In the genomic region with DNA sequence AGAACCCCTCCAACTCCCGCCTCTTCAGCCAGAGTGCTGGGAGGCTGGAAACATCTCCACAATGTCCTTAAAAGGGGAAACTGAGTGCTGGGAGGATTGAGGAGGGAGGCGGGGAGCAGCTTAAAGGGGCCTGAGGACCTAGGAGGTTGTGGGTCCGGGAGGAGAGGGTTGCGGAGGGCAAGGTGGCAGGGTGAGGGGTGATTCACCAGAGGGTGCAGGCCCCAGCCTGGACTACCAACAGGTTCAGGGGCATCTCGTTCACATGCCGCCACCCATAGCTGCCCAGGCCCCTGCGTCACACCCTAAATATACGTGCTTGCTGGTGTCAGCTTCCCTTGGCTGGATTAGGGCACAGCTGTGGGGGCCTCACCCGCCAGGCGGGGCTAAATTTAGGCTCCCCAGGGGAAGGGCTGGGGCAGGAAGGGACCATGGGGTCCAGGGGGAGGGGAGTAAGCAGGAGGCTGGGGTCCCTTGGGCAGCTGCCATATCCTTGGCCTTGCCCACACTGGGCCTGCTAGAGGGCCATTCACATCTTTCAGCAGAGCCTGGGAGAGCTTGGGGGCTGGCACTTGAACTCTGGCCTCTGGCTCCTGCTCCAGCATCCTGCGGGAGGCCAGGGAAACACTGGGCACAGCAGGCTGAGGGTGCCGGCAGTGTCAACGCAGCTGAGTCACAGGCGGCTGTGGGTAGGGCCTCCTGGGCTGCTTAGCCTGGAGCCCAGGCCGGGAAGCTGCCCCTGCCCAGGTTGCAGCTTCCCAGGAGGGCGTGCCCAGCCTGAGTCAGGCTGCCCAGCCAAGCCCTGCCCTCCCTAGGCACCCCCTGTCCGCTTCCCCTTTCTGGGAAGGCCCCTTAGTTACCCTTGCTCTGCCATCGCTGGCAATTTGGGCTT, we compare ENCODE assay signal across 9 cellular contexts. TPM values are rescaled to one million over a fixed set of nuclear protein-coding genes. Genes with fewer than 3 reads are reported as not detected.
DNase-seq lines count a peak whose midpoint lies in the region; ATAC-seq and TF ChIP-seq lines count a peak whose summit lies in the region.
"Had no signal": no experiment of that assay in that cellular context is flagged by ENCODE, and none has a peak within 500 bp of the region (broad histone marks: within the 10 kb centered on the region; RNA-seq: fewer than 3 reads in every experiment).

No MANE protein-coding gene starts in this region.

- intact Hi-C loops in Caco-2 (cut with micrococcal nuclease; ENCODE audit: unreplicated experiment) = no loop called here

- no peaks in the 10 kb centered on the region for H3K9me2 ChIP-seq in Karpas-422 (replicated peaks; ENCODE audit: insufficient read depth, low read length)

- H3K79me2 ChIP-seq in Karpas-422 (ENCODE audit: low read length) = peaks cover 21% of the 10 kb centered on the region

- H3K36me3 Mint-ChIP-seq in Caco-2 (ENCODE audit: insufficient read depth, unreplicated experiment) (peaks cover 40% of the 10 kb centered on the region), progenitor cell of endocrine pancreas (ENCODE audit: insufficient read depth) (peaks cover 2% of the 10 kb centered on the region)
- H3K36me3 Mint-ChIP-seq in activated CD8-positive, alpha-beta T cell treated with anti-CD3 and anti-CD28 coated beads, Interleukin-2, amount 10 ng/mL, durations not matched to agents 7 days and 5 days (ENCODE audit: low read depth) = peaks cover 47% of the 10 kb centered on the region

- no TSS peak for BruUV-seq in Caco-2 (replicated peaks; lab: Mats Ljungman, UMichigan)

- ATAC-seq in activated CD8-positive, alpha-beta T cell treated with anti-CD3 and anti-CD28 coated beads, Interleukin-2, amount 10 ng/mL, durations not matched to agents 7 days and 5 days = no peak
- ATAC-seq in GM19395 (IDR thresholded peaks at IDR 0.05; ENCODE audit: unreplicated experiment) = no peak
- no peak for ATAC-seq in GM21737 (IDR thresholded peaks at IDR 0.05; ENCODE audit: unreplicated experiment)

- H4K20me1 ChIP-seq in Karpas-422 (ENCODE audit: insufficient read depth, low read depth, low read length) = peaks cover 5% of the 10 kb centered on the region; the same call in 1 of the 2 replicates

- H3K36me3 ChIP-seq in Caco-2 (ENCODE audit: control insufficient read depth, insufficient read depth, low read length) (no peaks in the 10 kb centered on the region; the same call in 1 of the 2 replicates), Karpas-422 (ENCODE audit: insufficient read depth, low read length) (no peaks in the 10 kb centered on the region), H7 (replicated peaks; ENCODE audit: control insufficient read depth, insufficient read depth, low read length) (no peaks in the 10 kb centered on the region)

- H3K4me1 Mint-ChIP-seq in Caco-2 (ENCODE audit: low read depth, unreplicated experiment) (peaks cover 8% of the 10 kb centered on the region), progenitor cell of endocrine pancreas (ENCODE audit: low read depth) (peaks cover 15% of the 10 kb centered on the region)
- peaks cover 51% of the 10 kb centered on the region for H3K4me1 Mint-ChIP-seq in activated CD8-positive, alpha-beta T cell treated with anti-CD3 and anti-CD28 coated beads, Interleukin-2, amount 10 ng/mL, durations not matched to agents 7 days and 5 days (ENCODE audit: low read depth)

- peak overlapping the region; percentile 84 for H3K4me2 ChIP-seq in Karpas-422 (ENCODE audit: low read depth, low read length, poor library complexity, severe bottlenecking)

- no peak for DNase-seq in Caco-2
- DNase-seq in Karpas-422 = peak; percentile 82
- DNase-seq in activated CD8-positive, alpha-beta T cell treated with anti-CD3 and anti-CD28 coated beads, Interleukin-2, amount 10 ng/mL, durations not matched to agents 7 days and 5 days = peak; percentile 38
- DNase-seq in germinal center (ENCODE audit: low spot score) = peak; percentile 69
- DNase-seq in progenitor cell of endocrine pancreas (ENCODE audit: low spot score, unreplicated experiment) = no peak
- DNase-seq in H7 = no peak

- peak overlapping the region; percentile 91 for H3K27ac ChIP-seq in Karpas-422 (ENCODE audit: low read length)

- peak overlapping the region; percentile 25 for H3K27ac Mint-ChIP-seq in Caco-2 (ENCODE audit: unreplicated experiment)
- H3K27ac Mint-ChIP-seq in activated CD8-positive, alpha-beta T cell treated with anti-CD3 and anti-CD28 coated beads, Interleukin-2, amount 10 ng/mL, durations not matched to agents 7 days and 5 days = peak overlapping the region; percentile 80
- no peak overlapping the region for H3K27ac Mint-ChIP-seq in progenitor cell of endocrine pancreas

- H3K4me3 Mint-ChIP-seq in Caco-2 (ENCODE audit: unreplicated experiment) (peak overlapping the region; percentile 98), progenitor cell of endocrine pancreas (ENCODE audit: low read depth) (peak overlapping the region; percentile 42)
- H3K4me3 Mint-ChIP-seq in activated CD8-positive, alpha-beta T cell treated with anti-CD3 and anti-CD28 coated beads, Interleukin-2, amount 10 ng/mL, durations not matched to agents 7 days and 5 days = peak overlapping the region; percentile 86

- POLR2A ChIA-PET in Caco-2 (lab: Charles Lee) = no interaction called here
- POLR2A ChIA-PET in activated CD8-positive, alpha-beta T cell treated with anti-CD3 and anti-CD28 coated beads, Interleukin-2, amount 10 ng/mL, durations not matched to agents 7 days and 5 days (lab: Charles Lee) = interaction anchor here (0.5 to 2.1 kb wide), 10 partner anchors 9 to 193 kb away, joined by 3 to 9 read pairs (median 4); no protein-coding TSS in a partner anchor

- H3K27me3 Mint-ChIP-seq in Caco-2 (ENCODE audit: insufficient read depth, unreplicated experiment) (no peaks in the 10 kb centered on the region), progenitor cell of endocrine pancreas (peaks cover 32% of the 10 kb centered on the region)
- H3K27me3 Mint-ChIP-seq in activated CD8-positive, alpha-beta T cell treated with anti-CD3 and anti-CD28 coated beads, Interleukin-2, amount 10 ng/mL, durations not matched to agents 7 days and 5 days (ENCODE audit: low read depth) = no peaks in the 10 kb centered on the region

- peak overlapping the region; percentile 83 for H3K9ac ChIP-seq in Karpas-422 (ENCODE audit: low read length)

- peak overlapping the region; percentile 56 for H3K4me3 ChIP-seq in Caco-2 (ENCODE audit: low read depth, low read length)
- H3K4me3 ChIP-seq in Karpas-422 (ENCODE audit: low read length) = peak overlapping the region; percentile 98
- no peak overlapping the region for H3K4me3 ChIP-seq in H7 (ENCODE audit: insufficient read depth, low read depth, low read length)

- no peaks in the 10 kb centered on the region for H3K9me3 Mint-ChIP-seq in Caco-2 (ENCODE audit: unreplicated experiment)
- H3K9me3 Mint-ChIP-seq in activated CD8-positive, alpha-beta T cell treated with anti-CD3 and anti-CD28 coated beads, Interleukin-2, amount 10 ng/mL, durations not matched to agents 7 days and 5 days (ENCODE audit: insufficient read depth) = no peaks in the 10 kb centered on the region
- H3K9me3 Mint-ChIP-seq in progenitor cell of endocrine pancreas (ENCODE audit: low read depth) = no peaks in the 10 kb centered on the region

- H3K4me1 ChIP-seq in Caco-2 = peaks cover 28% of the 10 kb centered on the region
- peaks cover 46% of the 10 kb centered on the region for H3K4me1 ChIP-seq in Karpas-422 (ENCODE audit: low read length)

- no peaks in the 10 kb centered on the region for H3K9me3 ChIP-seq in Caco-2
- H3K9me3 ChIP-seq in Karpas-422 (ENCODE audit: low read length) = no peaks in the 10 kb centered on the region

- no peaks in the 10 kb centered on the region for H3K27me3 ChIP-seq in Caco-2 (replicated peaks; ENCODE audit: control insufficient read depth, insufficient read depth, low read length)
- no peaks in the 10 kb centered on the region for H3K27me3 ChIP-seq in Karpas-422 (ENCODE audit: low read length)
- peaks cover 38% of the 10 kb centered on the region for H3K27me3 ChIP-seq in H7 (ENCODE audit: control insufficient read depth, insufficient read depth, low read length)

- CTCF ChIA-PET in Caco-2 (lab: Charles Lee) = interaction anchor here (0.6 to 1.4 kb wide), 3 partner anchors 15 to 30 kb away, joined by 3 to 4 read pairs (median 4); no protein-coding TSS in a partner anchor
- CTCF ChIA-PET in activated CD8-positive, alpha-beta T cell treated with anti-CD3 and anti-CD28 coated beads, Interleukin-2, amount 10 ng/mL, durations not matched to agents 7 days and 5 days (lab: Charles Lee) = interaction anchor here (0.9 to 5.2 kb wide), 5 partner anchors 11 to 161 kb away, joined by 3 to 88 read pairs (median 33); a partner anchor contains a TSS

- no peak overlapping the region for H2AFZ ChIP-seq in Karpas-422 (ENCODE audit: low read length)

- TF ChIP-seq CTCF in Caco-2 (IDR thresholded peaks at IDR 0.05; ENCODE audit: insufficient read depth in 1 of 2, low read depth in 1 of 2, low read length in 1 of 2, severe bottlenecking in 1 of 2, unreplicated experiment in 1 of 2) = no peak
- TF ChIP-seq CTCF in progenitor cell of endocrine pancreas (IDR thresholded peaks at IDR 0.05; ENCODE audit: unreplicated experiment) = no peak

RNA-seq across cellular contexts. Expression of a gene that starts 1.3 kb away (rescaled TPM):
- total RNA-seq in Caco-2 (2022) (19.2 and 19.6 TPM in 2 replicates), progenitor cell of endocrine pancreas (13.0 and 15.2 TPM in 2 replicates)
- 19.9 and 75.1 TPM in 2 replicates for total RNA-seq in Karpas-422 (2014; rRNA removed; shearing (Covaris generic); ENCODE audit: low replicate concordance)
- total RNA-seq in activated CD8-positive, alpha-beta T cell treated with anti-CD3 and anti-CD28 coated beads, Interleukin-2, amount 10 ng/mL, durations not matched to agents 7 days and 5 days = 10 to 100 TPM; 94.4 to 95.3 TPM
- 1.9 and 4.7 TPM in 2 replicates for total RNA-seq in H7 (2014; rRNA removed; shearing (Covaris generic))

RNA-seq across cellular contexts. Expression of a gene that starts 4.8 kb away (rescaled TPM):
- total RNA-seq in Caco-2 (2022) (24.0 and 26.9 TPM in 2 replicates), progenitor cell of endocrine pancreas (62.5 and 65.0 TPM in 2 replicates)
- 14.2 and 21.9 TPM in 2 replicates for total RNA-seq in Karpas-422 (2014; rRNA removed; shearing (Covaris generic); ENCODE audit: low replicate concordance)
- total RNA-seq in activated CD8-positive, alpha-beta T cell treated with anti-CD3 and anti-CD28 coated beads, Interleukin-2, amount 10 ng/mL, durations not matched to agents 7 days and 5 days = 10 to 100 TPM; 32.0 to 33.6 TPM
- total RNA-seq in H7 (2014; rRNA removed; shearing (Covaris generic)) = 8.6 and 20.4 TPM in 2 replicates

RNA-seq across cellular contexts. Expression of a gene that starts 6.8 kb away (rescaled TPM):
- total RNA-seq in Caco-2 (2022) (52.9 and 53.9 TPM in 2 replicates), progenitor cell of endocrine pancreas (25.3 and 25.9 TPM in 2 replicates)
- 31.7 and 49.4 TPM in 2 replicates for total RNA-seq in Karpas-422 (2014; rRNA removed; shearing (Covaris generic); ENCODE audit: low replicate concordance)
- 10 to 100 TPM; 39.2 to 40.7 TPM for total RNA-seq in activated CD8-positive, alpha-beta T cell treated with anti-CD3 and anti-CD28 coated beads, Interleukin-2, amount 10 ng/mL, durations not matched to agents 7 days and 5 days
- total RNA-seq in H7 (2014; rRNA removed; shearing (Covaris generic)) = 88.1 and 89.1 TPM in 2 replicates

RNA-seq across cellular contexts. Expression of a gene that starts 18.5 kb away (rescaled TPM):
- total RNA-seq in Caco-2 (2022) (0.39 and 0.49 TPM in 2 replicates), progenitor cell of endocrine pancreas (0.95 and 1.7 TPM in 2 replicates)
- 0.25 and 0.48 TPM in 2 replicates for total RNA-seq in Karpas-422 (2014; rRNA removed; shearing (Covaris generic); ENCODE audit: low replicate concordance)
- total RNA-seq in activated CD8-positive, alpha-beta T cell treated with anti-CD3 and anti-CD28 coated beads, Interleukin-2, amount 10 ng/mL, durations not matched to agents 7 days and 5 days = under 1 TPM; 0.95 to 0.99 TPM
- total RNA-seq in H7 (2014; rRNA removed; shearing (Covaris generic)) = not detected in 2 replicates
- total RNA-seq: SK-MEL-5 had no signal

RNA-seq across cellular contexts. Expression of a gene that starts 19.0 kb away (rescaled TPM):
- total RNA-seq in Caco-2 (2022) (87.2 and 91.2 TPM in 2 replicates), progenitor cell of endocrine pancreas (55.3 and 57.7 TPM in 2 replicates)
- total RNA-seq in Karpas-422 (2014; rRNA removed; shearing (Covaris generic); ENCODE audit: low replicate concordance) = 1.3 and 6.8 TPM in 2 replicates
- total RNA-seq in activated CD8-positive, alpha-beta T cell treated with anti-CD3 and anti-CD28 coated beads, Interleukin-2, amount 10 ng/mL, durations not matched to agents 7 days and 5 days = 10 to 100 TPM; 64.7 to 70.8 TPM
- 3.9 and 5.7 TPM in 2 replicates for total RNA-seq in H7 (2014; rRNA removed; shearing (Covaris generic))

Comparison
In these comparisons a context has a peak if more than half of its experiments do, and no peak if none do; other contexts are left out.
1. DNase-seq: peak in Karpas-422 (single experiment), activated CD8-positive, alpha-beta T cell treated with anti-CD3 and anti-CD28 coated beads, Interleukin-2, amount 10 ng/mL, durations not matched to agents 7 days and 5 days (single experiment) and germinal center (single experiment); none in Caco-2 (0 of 2), progenitor cell of endocrine pancreas (single experiment) and H7 (single experiment).
2. H3K4me3 Mint-ChIP-seq: peak in every context shown above with its lines; median percentile 98 in Caco-2; 86 in activated CD8-positive, alpha-beta T cell treated with anti-CD3 and anti-CD28 coated beads, Interleukin-2, amount 10 ng/mL, durations not matched to agents 7 days and 5 days; 42 in progenitor cell of endocrine pancreas.